Comparison of ENCODE assay signal across 9 cellular contexts in genomic region chr6:80638222-80639055, GRCh38.
DNase-seq lines count a peak whose midpoint lies in the region; ATAC-seq and TF ChIP-seq lines count a peak whose summit lies in the region.
"Had no signal": no experiment of that assay in that cellular context is flagged by ENCODE, and none has a peak within 500 bp of the region (broad histone marks: within the 10 kb centered on the region; RNA-seq: fewer than 3 reads in every experiment).

No MANE protein-coding gene starts in this region.

- no peaks in the 10 kb centered on the region for H3K79me2 ChIP-seq in ACC112 (ENCODE audit: control insufficient read depth, insufficient read depth, low read length, unreplicated experiment)

- H3K27ac ChIP-seq in ACC112 (ENCODE audit: low read depth, low read length), result peak overlapping the region; percentile 96

- intact Hi-C loops in mucosa of descending colon (cut with DNase I, micrococcal nuclease), result no loop called here
- intact Hi-C loops in posterior vena cava (cut with DNase I), result no loop called here

- TF ChIP-seq CTCF in cardiac fibroblast (IDR thresholded peaks at IDR 0.05; ENCODE audit: low read depth, low read length) (no peak), mucosa of descending colon (IDR thresholded peaks at IDR 0.05) (no peak)

- H3K9me3 ChIP-seq in mucosa of descending colon, result no peaks in the 10 kb centered on the region
- H3K9me3 ChIP-seq: tibial nerve had no signal

- peaks cover 52% of the 10 kb centered on the region for H3K4me1 ChIP-seq in ACC112 (ENCODE audit: control insufficient read depth, insufficient read depth, low read length, unreplicated experiment)
- no peaks in the 10 kb centered on the region for H3K4me1 ChIP-seq in mucosa of descending colon (ENCODE audit: low read depth)

- DNase-seq in NCI-H510A (lab: John Stamatoyannopoulos, UW), result peak; percentile 14
- DNase-seq in cardiac fibroblast (ENCODE audit: low read depth in 2 of 2), result peak; percentile 94
- DNase-seq in mucosa of descending colon, result peak in 1 of 3 donors; percentile 19
- no peak for DNase-seq in posterior vena cava (ENCODE audit: low spot score)
- no peak for DNase-seq in activated T-cell treated with anti-CD3 and anti-CD28 coated beads, Interleukin-2, amount 50 U/mL, for 48 hours

- H3K36me3 ChIP-seq in ACC112 (ENCODE audit: insufficient read depth, low read length) (no peaks in the 10 kb centered on the region), mucosa of descending colon (ENCODE audit: low read depth) (no peaks in the 10 kb centered on the region)
- H3K36me3 ChIP-seq: tibial nerve had no signal

- H3K27me3 ChIP-seq in ACC112 (ENCODE audit: insufficient read depth, low read length), result no peaks in the 10 kb centered on the region
- H3K27me3 ChIP-seq: tibial nerve had no signal

- ATAC-seq in GM18858 (IDR thresholded peaks at IDR 0.05; ENCODE audit: unreplicated experiment) (peak; percentile 98), HG03342 (IDR thresholded peaks at IDR 0.05; ENCODE audit: unreplicated experiment) (peak; percentile 94), mucosa of descending colon (peak; percentile 98)

- H2AFZ ChIP-seq in ACC112 (ENCODE audit: low read length, unreplicated experiment), result peak overlapping the region; percentile 41

- H3K4me3 ChIP-seq in ACC112 (ENCODE audit: low read depth, low read length), result 0 out of 2 replicates have a peak overlapping the region, but pooled peaks have one; percentile 3
- H3K4me3 ChIP-seq in cardiac fibroblast (replicated peaks in 1 of 2; ENCODE audit: low read depth in 2 of 2, low read length in 2 of 2), result no peak overlapping the region
- no peak overlapping the region for H3K4me3 ChIP-seq in mucosa of descending colon
- H3K4me3 ChIP-seq: tibial nerve had no signal

Comparison
In these comparisons a context has a peak if more than half of its experiments do, and no peak if none do; other contexts are left out.
1. DNase-seq: peak in NCI-H510A (single experiment) and cardiac fibroblast (2 of 2); none in posterior vena cava (single experiment) and activated T-cell treated with anti-CD3 and anti-CD28 coated beads, Interleukin-2, amount 50 U/mL, for 48 hours (0 of 2).
2. Peak in every context shown above with its lines, with median percentiles within 50 percentile points of each other: ATAC-seq.